1 cellular context compared by ENCODE assay signal in the genomic region with DNA sequence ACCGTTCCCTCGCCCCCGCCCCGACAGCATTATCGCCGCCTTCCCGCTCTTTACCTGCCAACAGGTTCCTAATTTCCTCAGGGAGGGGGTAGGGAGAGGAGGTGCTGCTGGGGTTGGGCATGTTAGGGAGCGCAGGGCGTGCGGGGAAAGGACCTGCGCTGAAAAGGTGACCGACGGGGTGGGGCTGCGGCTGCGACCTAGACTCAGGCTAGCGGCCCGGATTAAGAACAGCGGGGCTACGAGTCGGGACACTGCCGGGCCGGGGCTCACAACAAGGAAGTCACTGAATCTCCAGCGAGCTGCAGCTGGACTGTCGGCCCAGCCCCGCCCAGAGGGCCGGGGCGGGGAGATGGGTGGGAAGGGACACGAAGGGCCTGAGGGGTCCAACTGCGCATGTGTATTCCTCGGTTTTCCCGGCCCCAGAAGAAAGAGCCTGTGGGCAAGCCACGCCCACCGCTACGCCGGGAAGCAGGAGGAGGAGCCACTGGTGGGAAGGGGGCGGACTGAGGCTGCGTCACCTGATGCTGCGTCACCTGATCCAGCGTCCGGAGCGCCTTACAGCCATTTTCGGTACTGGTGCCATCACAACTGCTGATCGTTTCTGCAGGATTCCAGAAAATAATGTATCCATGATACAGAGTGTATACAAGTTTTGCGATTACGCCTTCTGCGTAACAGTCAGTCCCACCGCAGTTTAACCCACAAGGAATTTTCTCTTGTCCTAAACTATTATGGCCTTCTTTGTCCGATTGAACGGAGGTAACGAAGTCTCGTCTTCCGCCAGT.
TF ChIP-seq lines count a peak whose summit lies in the region.

Gene SKAP2, minus strand, starts transcription at position 282 of the 785 bp plus-strand sequence. Its CDS starts 161 bp downstream, at position 121.

TF ChIP-seq in HepG2, 621 proteins besides CTCF, POLR2A, EP300 and RAD21 (continued from another document):
- TF ChIP-seq TFDP1 (CRISPR knock-in tag; IDR thresholded peaks at IDR 0.05; ENCODE audit: borderline replicate concordance): 0 out of 2 replicates have a peak, but pooled peaks have one; percentile 28
- TF ChIP-seq, protein P1, sequence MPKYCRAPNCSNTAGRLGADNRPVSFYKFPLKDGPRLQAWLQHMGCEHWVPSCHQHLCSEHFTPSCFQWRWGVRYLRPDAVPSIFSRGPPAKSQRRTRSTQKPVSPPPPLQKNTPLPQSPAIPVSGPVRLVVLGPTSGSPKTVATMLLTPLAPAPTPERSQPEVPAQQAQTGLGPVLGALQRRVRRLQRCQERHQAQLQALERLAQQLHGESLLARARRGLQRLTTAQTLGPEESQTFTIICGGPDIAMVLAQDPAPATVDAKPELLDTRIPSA (CRISPR knock-in tag; IDR thresholded peaks at IDR 0.05; ENCODE audit: borderline replicate concordance): no peak
- 0 out of 2 replicates have a peak, but pooled peaks have one; percentile 36 for TF ChIP-seq ZC3H13 (CRISPR knock-in tag; IDR thresholded peaks at IDR 0.05)
- TF ChIP-seq, protein P2, sequence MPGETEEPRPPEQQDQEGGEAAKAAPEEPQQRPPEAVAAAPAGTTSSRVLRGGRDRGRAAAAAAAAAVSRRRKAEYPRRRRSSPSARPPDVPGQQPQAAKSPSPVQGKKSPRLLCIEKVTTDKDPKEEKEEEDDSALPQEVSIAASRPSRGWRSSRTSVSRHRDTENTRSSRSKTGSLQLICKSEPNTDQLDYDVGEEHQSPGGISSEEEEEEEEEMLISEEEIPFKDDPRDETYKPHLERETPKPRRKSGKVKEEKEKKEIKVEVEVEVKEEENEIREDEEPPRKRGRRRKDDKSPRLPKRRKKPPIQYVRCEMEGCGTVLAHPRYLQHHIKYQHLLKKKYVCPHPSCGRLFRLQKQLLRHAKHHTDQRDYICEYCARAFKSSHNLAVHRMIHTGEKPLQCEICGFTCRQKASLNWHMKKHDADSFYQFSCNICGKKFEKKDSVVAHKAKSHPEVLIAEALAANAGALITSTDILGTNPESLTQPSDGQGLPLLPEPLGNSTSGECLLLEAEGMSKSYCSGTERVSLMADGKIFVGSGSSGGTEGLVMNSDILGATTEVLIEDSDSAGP (CRISPR knock-in tag; IDR thresholded peaks at IDR 0.05; ENCODE audit: borderline replicate concordance): peak; percentile 38; the same call in 1 of the 2 replicates
- TF ChIP-seq ARID4A (CRISPR knock-in tag; IDR thresholded peaks at IDR 0.05; ENCODE audit: borderline replicate concordance): peak; percentile 74; the same call in 1 of the 2 replicates
- TF ChIP-seq PHF20 (CRISPR knock-in tag; IDR thresholded peaks at IDR 0.05): peak; percentile 80
- TF ChIP-seq SOX13 (IDR thresholded peaks at IDR 0.05): no peak
- TF ChIP-seq SOX13 (CRISPR knock-in tag; conservative IDR thresholded peaks at IDR 0.05 in 1 of 2, IDR thresholded peaks at IDR 0.05 in 1 of 2): 0 out of 4 replicates have a peak, but pooled peaks of 1 of the 2 experiments have one; percentile 33
- peak; percentile 32; the same call in 1 of the 2 replicates for TF ChIP-seq FOXO1 (CRISPR knock-in tag; IDR thresholded peaks at IDR 0.05)
- TF ChIP-seq HOMEZ (CRISPR knock-in tag; IDR thresholded peaks at IDR 0.05; ENCODE audit: low read depth): peak; percentile 90
- no peak; the same call in none of the 2 replicates for TF ChIP-seq HDAC1 (CRISPR knock-in tag; IDR thresholded peaks at IDR 0.05)
- peak; percentile 86; the same call in 1 of the 2 replicates for TF ChIP-seq ZNF782 (CRISPR knock-in tag; IDR thresholded peaks at IDR 0.05; ENCODE audit: borderline replicate concordance)
- TF ChIP-seq KDM2A (CRISPR knock-in tag; IDR thresholded peaks at IDR 0.05; ENCODE audit: borderline replicate concordance, low read depth): peak; percentile 67
- TF ChIP-seq, protein P3, sequence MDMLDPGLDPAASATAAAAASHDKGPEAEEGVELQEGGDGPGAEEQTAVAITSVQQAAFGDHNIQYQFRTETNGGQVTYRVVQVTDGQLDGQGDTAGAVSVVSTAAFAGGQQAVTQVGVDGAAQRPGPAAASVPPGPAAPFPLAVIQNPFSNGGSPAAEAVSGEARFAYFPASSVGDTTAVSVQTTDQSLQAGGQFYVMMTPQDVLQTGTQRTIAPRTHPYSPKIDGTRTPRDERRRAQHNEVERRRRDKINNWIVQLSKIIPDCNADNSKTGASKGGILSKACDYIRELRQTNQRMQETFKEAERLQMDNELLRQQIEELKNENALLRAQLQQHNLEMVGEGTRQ (IDR thresholded peaks at IDR 0.05; ENCODE audit: low read depth, low read length): peak; percentile 98
- TF ChIP-seq, protein P3 (CRISPR knock-in tag; IDR thresholded peaks at IDR 0.05; ENCODE audit: borderline replicate concordance): peak; percentile 97
- peak; percentile 79 for TF ChIP-seq ZEB1 (IDR thresholded peaks at IDR 0.05; ENCODE audit: insufficient replicate concordance, low read depth)
- 0 out of 2 replicates have a peak, but pooled peaks have one; percentile 66 for TF ChIP-seq ZNF44 (CRISPR knock-in tag; IDR thresholded peaks at IDR 0.05)
- no peak for TF ChIP-seq E2F2 (CRISPR knock-in tag; IDR thresholded peaks at IDR 0.05; ENCODE audit: borderline replicate concordance)
